ENCODE assay signal across 7 cellular contexts in the genomic region with DNA sequence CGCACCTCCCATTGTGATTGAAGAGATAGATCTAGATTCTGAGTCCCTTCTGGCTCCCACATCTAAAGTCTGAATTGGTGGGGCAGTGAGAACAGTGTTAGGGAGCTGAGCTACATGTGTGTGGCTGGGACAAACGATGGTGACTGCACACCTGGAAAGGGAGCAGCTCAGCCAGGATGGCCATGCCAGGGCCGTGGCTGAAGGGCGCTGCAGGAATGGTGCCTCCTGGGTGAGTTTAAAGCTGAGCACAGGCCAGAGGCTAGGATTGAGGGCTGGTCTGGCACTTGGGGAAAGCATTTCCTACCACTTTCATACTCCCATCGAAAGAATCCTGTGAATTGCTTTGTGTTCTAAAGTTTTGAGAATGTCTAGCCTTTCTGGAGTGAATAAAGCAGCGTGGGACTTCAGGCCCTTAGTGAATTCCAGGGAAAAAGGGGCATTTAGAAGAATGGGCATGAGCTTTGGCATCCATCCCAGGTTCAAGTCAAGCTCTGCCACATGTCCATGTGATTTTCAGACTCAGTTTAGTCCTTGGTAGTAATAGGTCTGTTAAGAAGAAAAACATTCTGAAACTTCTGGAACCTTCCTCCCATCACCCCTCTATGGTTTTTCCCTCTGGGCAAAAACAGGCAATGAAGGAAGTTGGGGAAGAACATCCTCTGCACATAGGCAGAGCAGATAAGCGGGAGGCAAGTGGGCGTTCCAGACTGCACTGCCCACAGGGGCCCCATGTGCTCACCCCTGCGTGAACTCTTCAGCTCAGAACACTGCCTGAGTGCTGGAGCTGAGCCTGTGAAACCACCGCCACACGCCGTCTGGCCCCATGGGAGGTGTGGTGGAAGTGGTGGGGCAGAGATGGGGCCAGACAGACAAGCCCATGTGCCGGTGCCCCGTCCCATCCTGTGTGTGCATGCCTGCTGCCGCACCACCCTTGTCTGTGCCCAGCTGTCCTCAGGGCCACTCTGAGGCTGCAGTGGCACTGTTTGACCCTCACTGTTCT. TPM values are rescaled to one million over a fixed set of nuclear protein-coding genes. Genes with fewer than 3 reads are reported as not detected.
DNase-seq lines count a peak whose midpoint lies in the region; ATAC-seq and TF ChIP-seq lines count a peak whose summit lies in the region.
"Had no signal": no experiment of that assay in that cellular context is flagged by ENCODE, and none has a peak within 500 bp of the region (broad histone marks: within the 10 kb centered on the region; RNA-seq: fewer than 3 reads in every experiment).

No MANE protein-coding gene starts in this region.

- H3K4me2 ChIP-seq in neuronal stem cell (ENCODE audit: insufficient read depth, low read length, poor library complexity, severe bottlenecking): no peak overlapping the region

- H3K36me3 ChIP-seq in neuronal stem cell (replicated peaks in 1 of 2; ENCODE audit: control insufficient read depth in 2 of 2, insufficient read depth in 2 of 2, low read length in 2 of 2) (peaks cover 45 to 95% of the 10 kb centered on the region in 2 donors), endodermal cell (ENCODE audit: control insufficient read depth, insufficient read depth, low read length) (peaks cover 75% of the 10 kb centered on the region)

- H3K23ac ChIP-seq in neuronal stem cell (ENCODE audit: low read depth, low read length, poor library complexity): peak overlapping the region; percentile 67

- no peaks in the 10 kb centered on the region for H3K4me1 Mint-ChIP-seq in activated naive CD4-positive, alpha-beta T cell treated with anti-CD3 and anti-CD28 coated beads, Interleukin-2, amount 10 ng/mL, durations not matched to agents 7 days and 5 days
- peaks cover 4% of the 10 kb centered on the region for H3K4me1 Mint-ChIP-seq in endodermal cell
- H3K4me1 Mint-ChIP-seq: brain had no signal

- H3K4me1 ChIP-seq in neuronal stem cell (ENCODE audit: control insufficient read depth in 2 of 2, insufficient read depth in 1 of 2, low read depth in 1 of 2, low read length in 2 of 2) (peaks cover 0 to 9% of the 10 kb centered on the region in 2 donors), endodermal cell (ENCODE audit: control insufficient read depth, insufficient read depth, low read length) (no peaks in the 10 kb centered on the region)

- peaks cover 42% of the 10 kb centered on the region for H3K36me3 Mint-ChIP-seq in activated naive CD4-positive, alpha-beta T cell treated with anti-CD3 and anti-CD28 coated beads, Interleukin-2, amount 10 ng/mL, durations not matched to agents 7 days and 5 days
- peaks cover 58% of the 10 kb centered on the region for H3K36me3 Mint-ChIP-seq in endodermal cell (ENCODE audit: low read depth)

- H4K91ac ChIP-seq in neuronal stem cell (ENCODE audit: low read depth, low read length, poor library complexity): no peak overlapping the region

- TF ChIP-seq CTCF in endodermal cell (conservative IDR thresholded peaks at IDR 0.05): no peak

- no peak overlapping the region for H4K8ac ChIP-seq in neuronal stem cell (ENCODE audit: low read depth, low read length)

- H2BK15ac ChIP-seq in neuronal stem cell (ENCODE audit: low read length): no peak overlapping the region

- H3K27me3 ChIP-seq in neuronal stem cell (ENCODE audit: control insufficient read depth in 3 of 3, insufficient read depth in 3 of 3, low read depth in 1 of 3, low read length in 3 of 3): peaks cover 0 to 2% (median 0%) of the 10 kb centered on the region in 3 experiments
- H3K27me3 ChIP-seq in endodermal cell (ENCODE audit: control insufficient read depth, insufficient read depth, low read length, poor library complexity, severe bottlenecking): no peaks in the 10 kb centered on the region

- H2BK5ac ChIP-seq in neuronal stem cell (ENCODE audit: low read length): no peak overlapping the region

- no peaks in the 10 kb centered on the region for H3K27me3 Mint-ChIP-seq in activated naive CD4-positive, alpha-beta T cell treated with anti-CD3 and anti-CD28 coated beads, Interleukin-2, amount 10 ng/mL, durations not matched to agents 7 days and 5 days
- H3K27me3 Mint-ChIP-seq in endodermal cell (ENCODE audit: insufficient read depth): no peaks in the 10 kb centered on the region
- H3K27me3 Mint-ChIP-seq: brain had no signal

- no peak overlapping the region for H3K27ac ChIP-seq in neuronal stem cell (replicated peaks; ENCODE audit: low read length)
- H3K27ac ChIP-seq in endodermal cell (ENCODE audit: low read depth, low read length): no peak overlapping the region

- H3K9me3 ChIP-seq in neuronal stem cell (replicated peaks in 1 of 2; ENCODE audit: control insufficient read depth in 2 of 2, insufficient read depth in 1 of 2, low read depth in 1 of 2, low read length in 2 of 2): no peaks in the 10 kb centered on the region
- H3K9me3 ChIP-seq in endodermal cell (ENCODE audit: control insufficient read depth, low read length): no peaks in the 10 kb centered on the region

- no peaks in the 10 kb centered on the region for H3K9me3 Mint-ChIP-seq in activated naive CD4-positive, alpha-beta T cell treated with anti-CD3 and anti-CD28 coated beads, Interleukin-2, amount 10 ng/mL, durations not matched to agents 7 days and 5 days
- H3K9me3 Mint-ChIP-seq in endodermal cell: no peaks in the 10 kb centered on the region
- H3K9me3 Mint-ChIP-seq: brain had no signal

- H2BK120ac ChIP-seq in neuronal stem cell (ENCODE audit: low read depth, low read length): no peak overlapping the region

- H3K9ac ChIP-seq in neuronal stem cell (ENCODE audit: low read depth, low read length, poor library complexity) (peak overlapping the region; percentile 37), endodermal cell (ENCODE audit: extremely low read depth, low read length, poor library complexity, severe bottlenecking) (no peak overlapping the region)

- ATAC-seq in GM21381 (IDR thresholded peaks at IDR 0.05; ENCODE audit: unreplicated experiment): peak; percentile 98

- WGBS in neuronal stem cell (ENCODE audit: extremely low coverage in 2 of 2, insufficient read length in 2 of 2, insufficient replicate concordance in 1 of 2), 2 donors: no CpG with 5 or more reads among the region's 15 CpGs
- WGBS in endodermal cell (ENCODE audit: insufficient coverage in 1 of 2, insufficient read length in 1 of 2), 2 experiments: 95 to 96% methylated on average over 6 to 15 of the region's 15 CpGs

- no peak overlapping the region for H2AFZ ChIP-seq in neuronal stem cell (ENCODE audit: low read length)

- H2BK12ac ChIP-seq in neuronal stem cell (ENCODE audit: low read length): no peak overlapping the region

- CTCF ChIA-PET in activated naive CD4-positive, alpha-beta T cell treated with anti-CD3 and anti-CD28 coated beads, Interleukin-2, amount 10 ng/mL, durations not matched to agents 7 days and 5 days (lab: Charles Lee): interaction anchor here (1.5 kb wide), 1 partner anchor 337 kb away, joined by 3 read pairs; no protein-coding TSS in a partner anchor

- DNase-seq in HUDEP-2 (lab: John Stamatoyannopoulos, UW; ENCODE audit: unreplicated experiment in 76 of 76) (peak in 43 of 76 experiments; percentile 7 to 70 (median 28)), neuronal stem cell (ENCODE audit: low spot score) (no peak), endodermal cell (no peak), mesenteric fat pad (ENCODE audit: low spot score) (no peak)
- DNase-seq in activated naive CD4-positive, alpha-beta T cell treated with anti-CD3 and anti-CD28 coated beads, Interleukin-2, amount 10 ng/mL, durations not matched to agents 7 days and 5 days: no peak

- no peak overlapping the region for H3K18ac ChIP-seq in neuronal stem cell (ENCODE audit: low read length)

- H3K4me3 ChIP-seq in neuronal stem cell (ENCODE audit: low read length in 2 of 2) (no peak overlapping the region), endodermal cell (ENCODE audit: low read length) (no peak overlapping the region)

- H3K79me1 ChIP-seq in neuronal stem cell (ENCODE audit: low read depth, low read length): no peaks in the 10 kb centered on the region

- H2AK5ac ChIP-seq in neuronal stem cell (ENCODE audit: low read depth, low read length): no peak overlapping the region

- no peak overlapping the region for H3K14ac ChIP-seq in neuronal stem cell (ENCODE audit: low read length)

- H3K27ac Mint-ChIP-seq in activated naive CD4-positive, alpha-beta T cell treated with anti-CD3 and anti-CD28 coated beads, Interleukin-2, amount 10 ng/mL, durations not matched to agents 7 days and 5 days: no peak overlapping the region
- no peak overlapping the region for H3K27ac Mint-ChIP-seq in endodermal cell

- H3K4me3 Mint-ChIP-seq in activated naive CD4-positive, alpha-beta T cell treated with anti-CD3 and anti-CD28 coated beads, Interleukin-2, amount 10 ng/mL, durations not matched to agents 7 days and 5 days: no peak overlapping the region
- no peak overlapping the region for H3K4me3 Mint-ChIP-seq in endodermal cell
- H3K4me3 Mint-ChIP-seq: brain had no signal

- H3K4ac ChIP-seq in neuronal stem cell (ENCODE audit: low read length): no peak overlapping the region

RNA-seq across cellular contexts. Expression of gene CPNE9, which starts 12.9 kb away (rescaled TPM):
- 0.21 TPM for polyA plus RNA-seq in neuronal stem cell (2013, experiment 1 of 2)
- 0.12 TPM for polyA plus RNA-seq in neuronal stem cell (2013, experiment 2 of 2)
- total RNA-seq in endodermal cell (under 1 TPM; 0.15 to 0.62 TPM), mesenteric fat pad (not detected)
- polyA plus RNA-seq in endodermal cell (2013, experiment 1 of 2): 2.7 TPM
- 1.7 TPM for polyA plus RNA-seq in endodermal cell (2013, experiment 2 of 2)

RNA-seq across cellular contexts. Expression of gene BRPF1, which starts 40.8 kb away (rescaled TPM):
- 8.1 TPM for polyA plus RNA-seq in neuronal stem cell (2013, experiment 1 of 2)
- 8.2 TPM for polyA plus RNA-seq in neuronal stem cell (2013, experiment 2 of 2)
- total RNA-seq in endodermal cell (10 to 100 TPM; 22.7 to 28.5 TPM), mesenteric fat pad (18.7 TPM)
- 18.2 TPM for polyA plus RNA-seq in endodermal cell (2013, experiment 1 of 2)
- polyA plus RNA-seq in endodermal cell (2013, experiment 2 of 2): 17.0 TPM

RNA-seq across cellular contexts. Expression of gene MTMR14, which starts 41.4 kb away (rescaled TPM):
- polyA plus RNA-seq in neuronal stem cell (2013, experiment 1 of 2): 17.9 TPM
- 17.5 TPM for polyA plus RNA-seq in neuronal stem cell (2013, experiment 2 of 2)
- 10 to 100 TPM; 41.8 to 47.9 TPM for total RNA-seq in endodermal cell
- 38.1 TPM for polyA plus RNA-seq in endodermal cell (2013, experiment 1 of 2)
- 33.9 TPM for polyA plus RNA-seq in endodermal cell (2013, experiment 2 of 2)
- total RNA-seq in mesenteric fat pad: 32.5 TPM

RNA-seq across cellular contexts. Expression of gene OGG1, which starts 59.0 kb away (rescaled TPM):
- polyA plus RNA-seq in neuronal stem cell (2013, experiment 1 of 2): 24.0 TPM
- polyA plus RNA-seq in neuronal stem cell (2013, experiment 2 of 2): 27.1 TPM
- 10 to 100 TPM; 28.6 to 34.0 TPM for total RNA-seq in endodermal cell
- polyA plus RNA-seq in endodermal cell (2013, experiment 1 of 2): 26.9 TPM
- 28.9 TPM for polyA plus RNA-seq in endodermal cell (2013, experiment 2 of 2)
- 14.4 TPM for total RNA-seq in mesenteric fat pad

Comparison
In these comparisons a context has a peak if more than half of its experiments do, and no peak if none do; other contexts are left out.
1. DNase-seq: peak in HUDEP-2 (43 of 76); none in neuronal stem cell (single experiment), activated naive CD4-positive, alpha-beta T cell treated with anti-CD3 and anti-CD28 coated beads, Interleukin-2, amount 10 ng/mL, durations not matched to agents 7 days and 5 days (single experiment), endodermal cell (single experiment) and mesenteric fat pad (single experiment).